Comparison of ENCODE assay signal across 21 cellular contexts in genomic region chr12:13561923-13562322, GRCh38.
DNase-seq lines count a peak whose midpoint lies in the region; FAIRE-seq and TF ChIP-seq lines count a peak whose summit lies in the region.
"Had no signal": no experiment of that assay in that cellular context is flagged by ENCODE, and none has a peak within 500 bp of the region (broad histone marks: within the 10 kb centered on the region; RNA-seq: fewer than 3 reads in every experiment).

No MANE protein-coding gene starts in this region.

- in situ Hi-C loops in ACHN (cut with HindIII; ENCODE audit: low pct_ligation_motif_present, low pct_unique_long_range_greater_than_20kb, low sequenced_read_pairs): no loop called here

- no peak overlapping the region for H2AK5ac ChIP-seq in H1 (ENCODE audit: low read depth, low read length)

- no peak overlapping the region for H3K4ac ChIP-seq in H1 (replicated peaks; ENCODE audit: insufficient read length, low read depth, low read length)

- H3K56ac ChIP-seq in H1 (replicated peaks; ENCODE audit: insufficient read length, low read depth, low read length): no peak overlapping the region

- CTCF ChIA-PET in H1 (lab: Charles Lee; ENCODE audit: partially characterized antibody): interaction anchor here (0.6 kb wide), 1 partner anchor 20 kb away, joined by 3 read pairs; no protein-coding TSS in a partner anchor

- no peak overlapping the region for H4K5ac ChIP-seq in H1 (ENCODE audit: insufficient read length, low read depth, low read length)

- H3K9me3 ChIP-seq in H1 (ENCODE audit: insufficient read depth in 2 of 2, low read depth in 1 of 2, low read length in 1 of 2) (no peaks in the 10 kb centered on the region), osteoblast (ENCODE audit: low read depth, low read length) (no peaks in the 10 kb centered on the region)
- H3K9me3 ChIP-seq: Caco-2 had no signal

- no peak overlapping the region for H2BK5ac ChIP-seq in H1 (ENCODE audit: low read depth, low read length)

- H3K79me2 ChIP-seq in H1 (ENCODE audit: control insufficient read depth in 1 of 2, insufficient read depth in 2 of 2, low read length in 2 of 2) (no peaks in the 10 kb centered on the region), osteoblast (ENCODE audit: insufficient read depth, low read length) (no peaks in the 10 kb centered on the region)

- H3K4me3 ChIP-seq in H1 (ENCODE audit: extremely low read depth in 1 of 4, insufficient read depth in 2 of 4, low read depth in 3 of 4, low read length in 4 of 4) (no peak overlapping the region), osteoblast (ENCODE audit: insufficient read depth, low read length) (no peak overlapping the region)
- H3K4me3 ChIP-seq: BLaER1 treated with 17β-estradiol and CSF1 and Interleukin-3, amounts not matched to agents 10 nM and 100 nM; GM12878 had no signal

- no peak overlapping the region for H2BK120ac ChIP-seq in H1 (replicated peaks; ENCODE audit: low read depth, low read length)

- H3K36me3 ChIP-seq in H1 (ENCODE audit: control insufficient read depth in 2 of 4, insufficient read depth in 4 of 4, low read length in 3 of 4) (no peaks in the 10 kb centered on the region), osteoblast (ENCODE audit: insufficient read depth, low read length) (no peaks in the 10 kb centered on the region)
- H3K36me3 ChIP-seq: BLaER1 treated with 17β-estradiol and CSF1 and Interleukin-3, amounts not matched to agents 10 nM and 100 nM had no signal

- no peak for FAIRE-seq in H1 (lab: Jason Lieb, UNC)
- peak; percentile 50 for FAIRE-seq in urothelium cell line (lab: Jason Lieb, UNC)
- FAIRE-seq: A204.1, D721Med, G401.6, GM12878, GM12892, GM18507 had no signal

- POLR2A ChIA-PET in H1 (lab: Charles Lee; ENCODE audit: partially characterized antibody): no interaction called here

- no peak for TF ChIP-seq POLR2A in H1 (IDR thresholded peaks at IDR 0.05; ENCODE audit: control extremely low read depth in 1 of 2, low read depth in 2 of 2, low read length in 2 of 2)

- no peak overlapping the region for H2BK20ac ChIP-seq in H1 (ENCODE audit: low read length)

- H2AFZ ChIP-seq in H1 (ENCODE audit: low read length) (no peak overlapping the region), osteoblast (ENCODE audit: low read length) (no peak overlapping the region)

- H4K20me1 ChIP-seq in H1 (replicated peaks in 1 of 2; ENCODE audit: control insufficient read depth in 1 of 2, insufficient read depth in 2 of 2, low read length in 2 of 2) (no peaks in the 10 kb centered on the region), osteoblast (ENCODE audit: insufficient read depth, low read length) (no peaks in the 10 kb centered on the region)
- H4K20me1 ChIP-seq: BLaER1 treated with 17β-estradiol and CSF1 and Interleukin-3, amounts not matched to agents 10 nM and 100 nM had no signal

- no peak overlapping the region for H3K18ac ChIP-seq in H1 (ENCODE audit: extremely low read depth, low read length)

- no peak overlapping the region for H4K8ac ChIP-seq in H1 (ENCODE audit: extremely low read depth, insufficient read depth, low read length)

- no peaks in the 10 kb centered on the region for H3K23me2 ChIP-seq in H1 (ENCODE audit: low read depth, low read length)

- peak overlapping the region; percentile 61; the same call in 1 of the 2 replicates for H2BK15ac ChIP-seq in H1 (ENCODE audit: low read length)

- 84% methylated on average over 4 of the region's 4 CpGs; no CpG with 5 or more reads in 1 of the 2 experiments for WGBS in H1 (ENCODE audit: extremely low coverage in 1 of 2, insufficient coverage in 1 of 2, insufficient read length in 1 of 2, insufficient replicate concordance in 2 of 2, low coverage in 1 of 2, low lambda C conversion rate in 2 of 2, missing lambda C conversion rate in 1 of 2), 2 experiments

- H2BK12ac ChIP-seq in H1 (ENCODE audit: low read depth, low read length): no peak overlapping the region

- H3K27ac ChIP-seq in H1 (ENCODE audit: low read depth, low read length) (no peak overlapping the region), osteoblast (ENCODE audit: low read depth, low read length) (no peak overlapping the region)
- H3K27ac ChIP-seq: BLaER1 treated with 17β-estradiol and CSF1 and Interleukin-3, amounts not matched to agents 10 nM and 100 nM; C4-2B had no signal

- no peak overlapping the region for H3K9ac ChIP-seq in H1 (replicated peaks in 1 of 4; ENCODE audit: extremely low read depth in 1 of 4, low read depth in 3 of 4, low read length in 3 of 4)
- H3K9ac ChIP-seq: BLaER1 treated with 17β-estradiol and CSF1 and Interleukin-3, amounts not matched to agents 10 nM and 100 nM had no signal

- no peaks in the 10 kb centered on the region for H3K27me3 ChIP-seq in H1 (replicated peaks in 1 of 4; ENCODE audit: control insufficient read depth in 3 of 4, extremely low read depth in 1 of 4, insufficient read depth in 3 of 4, low read length in 3 of 4)
- no peaks in the 10 kb centered on the region for H3K27me3 ChIP-seq in osteoblast (ENCODE audit: insufficient read depth, low read length)
- H3K27me3 ChIP-seq: BLaER1 treated with 17β-estradiol and CSF1 and Interleukin-3, amounts not matched to agents 10 nM and 100 nM had no signal

- H3K4me2 ChIP-seq in H1 (ENCODE audit: insufficient read depth in 1 of 2, low read depth in 2 of 2, low read length in 2 of 2): no peak overlapping the region
- H3K4me2 ChIP-seq in osteoblast (ENCODE audit: insufficient read depth, low read length): no peak overlapping the region
- H3K4me2 ChIP-seq: BLaER1 treated with 17β-estradiol and CSF1 and Interleukin-3, amounts not matched to agents 10 nM and 100 nM had no signal

- H3K4me1 ChIP-seq in H1 (replicated peaks in 1 of 4; ENCODE audit: control insufficient read depth in 3 of 4, insufficient read depth in 4 of 4, low read length in 3 of 4): no peaks in the 10 kb centered on the region
- H3K4me1 ChIP-seq in osteoblast (ENCODE audit: insufficient read depth, low read length): no peaks in the 10 kb centered on the region
- H3K4me1 ChIP-seq: BLaER1 treated with 17β-estradiol and CSF1 and Interleukin-3, amounts not matched to agents 10 nM and 100 nM; Caco-2 had no signal

- TF ChIP-seq CTCF in H1 (IDR thresholded peaks at IDR 0.05; ENCODE audit: control extremely low read depth in 1 of 3, insufficient read depth in 1 of 3, low read depth in 1 of 3, low read length in 3 of 3) (no peak), osteoblast (IDR thresholded peaks at IDR 0.05; ENCODE audit: extremely low read depth, low read depth, low read length) (no peak), GM10266 (IDR thresholded peaks at IDR 0.05; ENCODE audit: control insufficient read depth, insufficient read depth, low read depth, missing control alignments) (no peak)

- TF ChIP-seq RAD21 in H1 (IDR thresholded peaks at IDR 0.05 in 1 of 2, conservative IDR thresholded peaks at IDR 0.05 in 1 of 2; ENCODE audit: low read depth in 2 of 2, low read length in 2 of 2): no peak

- H3K79me1 ChIP-seq in H1 (ENCODE audit: low read depth, low read length): no peaks in the 10 kb centered on the region

- no peak overlapping the region for H3K14ac ChIP-seq in H1 (ENCODE audit: insufficient read length)

- no peak for TF ChIP-seq EP300 in H1 (IDR thresholded peaks at IDR 0.05; ENCODE audit: borderline replicate concordance in 1 of 2, low read depth in 2 of 2, low read length in 2 of 2)

- DNase-seq in H1 (ENCODE audit: low read depth in 1 of 2, low spot score in 2 of 2) (no peak), osteoblast (ENCODE audit: insufficient read length, low spot score, missing footprints) (peak; percentile 55), urothelium cell line (ENCODE audit: low spot score) (no peak), GM10266 (ENCODE audit: extremely low spot score) (no peak), ACHN (no peak)
- DNase-seq: 8988T; AML-193; Caco-2; Calu3; CD4-positive, alpha-beta T cell; CD8-positive, alpha-beta T cell; DMS79 treated with DMSO at 0.1 percent for 48 hours; GF-D8 had no signal

- no peak overlapping the region for H4K91ac ChIP-seq in H1 (replicated peaks; ENCODE audit: insufficient read length, low read length)

- H3K23ac ChIP-seq in H1 (ENCODE audit: insufficient read length): no peak overlapping the region

TF ChIP-seq in H1, 55 proteins besides CTCF, POLR2A, EP300 and RAD21:
- no peak for TF ChIP-seq SP4 (IDR thresholded peaks at IDR 0.05; ENCODE audit: low read length)
- no peak for TF ChIP-seq CEBPB (IDR thresholded peaks at IDR 0.05; ENCODE audit: low read depth, low read length)
- no peak for TF ChIP-seq EZH2 (IDR thresholded peaks at IDR 0.05; ENCODE audit: low read depth, low read length, severe bottlenecking)
- TF ChIP-seq CHD2 (IDR thresholded peaks at IDR 0.05; ENCODE audit: low read length): no peak
- TF ChIP-seq KDM5A (IDR thresholded peaks at IDR 0.05; ENCODE audit: low read length): no peak
- no peak for TF ChIP-seq SUZ12 (IDR thresholded peaks at IDR 0.05; ENCODE audit: low read length)
- TF ChIP-seq KDM1A (IDR thresholded peaks at IDR 0.05; ENCODE audit: borderline replicate concordance, low read length): no peak
- no peak for TF ChIP-seq BRCA1 (IDR thresholded peaks at IDR 0.05; ENCODE audit: low read depth, low read length)
- no peak for TF ChIP-seq TAF1 (IDR thresholded peaks at IDR 0.05; ENCODE audit: low read depth, low read length)
- TF ChIP-seq POU5F1 (IDR thresholded peaks at IDR 0.05; ENCODE audit: low read depth, low read length): no peak
TF ChIP-seq in H1: peak in this region for 0.
